ENCODE assay signal across 1 cellular context in the genomic region with DNA sequence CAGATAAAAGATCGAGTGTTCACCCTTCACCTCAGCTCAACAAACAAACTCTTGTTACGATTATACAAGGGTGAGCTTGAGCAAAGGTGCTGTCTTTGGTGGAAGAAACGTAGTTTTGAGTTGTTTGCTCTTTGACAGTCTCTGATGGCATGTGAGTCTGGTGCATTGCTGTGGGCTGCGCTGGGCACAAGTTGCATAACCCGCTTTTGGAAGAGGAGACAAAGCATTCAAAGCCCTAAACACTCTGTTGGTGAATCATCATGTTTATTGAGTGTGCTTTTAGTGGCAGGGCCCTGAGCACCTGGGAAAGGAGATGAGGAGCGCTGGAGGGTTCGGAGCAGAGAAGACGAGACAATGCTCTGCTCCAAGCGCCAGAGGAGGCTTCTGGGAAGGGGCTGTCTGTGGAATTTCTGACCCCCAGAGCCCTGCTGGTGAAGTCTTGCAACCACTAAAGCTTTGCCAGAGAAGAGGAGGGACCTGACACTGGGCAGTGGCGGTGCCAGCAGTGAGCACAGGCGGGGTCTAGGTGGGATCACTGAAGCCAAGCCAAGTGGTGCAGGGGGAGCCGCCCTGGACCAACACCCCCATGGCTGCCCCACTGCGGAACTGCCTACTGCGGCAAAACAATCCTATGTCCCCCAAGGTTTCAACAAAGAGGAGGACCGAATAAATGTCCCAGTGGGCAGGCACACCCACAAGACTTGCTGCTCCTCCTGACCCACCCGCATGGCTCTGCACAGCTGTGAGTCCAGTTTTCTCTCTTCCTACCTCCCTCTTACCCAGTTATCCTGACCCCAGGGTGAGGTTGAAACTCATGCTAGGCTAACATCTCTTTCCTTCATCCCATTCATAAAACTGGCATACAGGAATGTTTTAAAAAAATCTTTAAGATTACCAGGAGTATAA.
TF ChIP-seq lines count a peak whose summit lies in the region.

No MANE protein-coding gene starts in this region.

TF ChIP-seq in HepG2, 621 proteins besides CTCF, POLR2A, EP300 and RAD21 (continued from another document and continues in another):
- TF ChIP-seq, protein P1, sequence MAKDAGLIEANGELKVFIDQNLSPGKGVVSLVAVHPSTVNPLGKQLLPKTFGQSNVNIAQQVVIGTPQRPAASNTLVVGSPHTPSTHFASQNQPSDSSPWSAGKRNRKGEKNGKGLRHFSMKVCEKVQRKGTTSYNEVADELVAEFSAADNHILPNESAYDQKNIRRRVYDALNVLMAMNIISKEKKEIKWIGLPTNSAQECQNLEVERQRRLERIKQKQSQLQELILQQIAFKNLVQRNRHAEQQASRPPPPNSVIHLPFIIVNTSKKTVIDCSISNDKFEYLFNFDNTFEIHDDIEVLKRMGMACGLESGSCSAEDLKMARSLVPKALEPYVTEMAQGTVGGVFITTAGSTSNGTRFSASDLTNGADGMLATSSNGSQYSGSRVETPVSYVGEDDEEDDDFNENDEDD (CRISPR knock-in tag; IDR thresholded peaks at IDR 0.05; ENCODE audit: borderline replicate concordance) = no peak
- TF ChIP-seq JUN (CRISPR knock-in tag; IDR thresholded peaks at IDR 0.05) = no peak
- TF ChIP-seq, protein P2, sequence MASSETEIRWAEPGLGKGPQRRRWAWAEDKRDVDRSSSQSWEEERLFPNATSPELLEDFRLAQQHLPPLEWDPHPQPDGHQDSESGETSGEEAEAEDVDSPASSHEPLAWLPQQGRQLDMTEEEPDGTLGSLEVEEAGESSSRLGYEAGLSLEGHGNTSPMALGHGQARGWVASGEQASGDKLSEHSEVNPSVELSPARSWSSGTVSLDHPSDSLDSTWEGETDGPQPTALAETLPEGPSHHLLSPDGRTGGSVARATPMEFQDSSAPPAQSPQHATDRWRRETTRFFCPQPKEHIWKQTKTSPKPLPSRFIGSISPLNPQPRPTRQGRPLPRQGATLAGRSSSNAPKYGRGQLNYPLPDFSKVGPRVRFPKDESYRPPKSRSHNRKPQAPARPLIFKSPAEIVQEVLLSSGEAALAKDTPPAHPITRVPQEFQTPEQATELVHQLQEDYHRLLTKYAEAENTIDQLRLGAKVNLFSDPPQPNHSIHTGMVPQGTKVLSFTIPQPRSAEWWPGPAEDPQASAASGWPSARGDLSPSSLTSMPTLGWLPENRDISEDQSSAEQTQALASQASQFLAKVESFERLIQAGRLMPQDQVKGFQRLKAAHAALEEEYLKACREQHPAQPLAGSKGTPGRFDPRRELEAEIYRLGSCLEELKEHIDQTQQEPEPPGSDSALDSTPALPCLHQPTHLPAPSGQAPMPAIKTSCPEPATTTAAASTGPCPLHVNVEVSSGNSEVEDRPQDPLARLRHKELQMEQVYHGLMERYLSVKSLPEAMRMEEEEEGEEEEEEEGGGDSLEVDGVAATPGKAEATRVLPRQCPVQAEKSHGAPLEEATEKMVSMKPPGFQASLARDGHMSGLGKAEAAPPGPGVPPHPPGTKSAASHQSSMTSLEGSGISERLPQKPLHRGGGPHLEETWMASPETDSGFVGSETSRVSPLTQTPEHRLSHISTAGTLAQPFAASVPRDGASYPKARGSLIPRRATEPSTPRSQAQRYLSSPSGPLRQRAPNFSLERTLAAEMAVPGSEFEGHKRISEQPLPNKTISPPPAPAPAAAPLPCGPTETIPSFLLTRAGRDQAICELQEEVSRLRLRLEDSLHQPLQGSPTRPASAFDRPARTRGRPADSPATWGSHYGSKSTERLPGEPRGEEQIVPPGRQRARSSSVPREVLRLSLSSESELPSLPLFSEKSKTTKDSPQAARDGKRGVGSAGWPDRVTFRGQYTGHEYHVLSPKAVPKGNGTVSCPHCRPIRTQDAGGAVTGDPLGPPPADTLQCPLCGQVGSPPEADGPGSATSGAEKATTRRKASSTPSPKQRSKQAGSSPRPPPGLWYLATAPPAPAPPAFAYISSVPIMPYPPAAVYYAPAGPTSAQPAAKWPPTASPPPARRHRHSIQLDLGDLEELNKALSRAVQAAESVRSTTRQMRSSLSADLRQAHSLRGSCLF (CRISPR knock-in tag; IDR thresholded peaks at IDR 0.05; ENCODE audit: borderline replicate concordance) = no peak
- TF ChIP-seq, protein P3, sequence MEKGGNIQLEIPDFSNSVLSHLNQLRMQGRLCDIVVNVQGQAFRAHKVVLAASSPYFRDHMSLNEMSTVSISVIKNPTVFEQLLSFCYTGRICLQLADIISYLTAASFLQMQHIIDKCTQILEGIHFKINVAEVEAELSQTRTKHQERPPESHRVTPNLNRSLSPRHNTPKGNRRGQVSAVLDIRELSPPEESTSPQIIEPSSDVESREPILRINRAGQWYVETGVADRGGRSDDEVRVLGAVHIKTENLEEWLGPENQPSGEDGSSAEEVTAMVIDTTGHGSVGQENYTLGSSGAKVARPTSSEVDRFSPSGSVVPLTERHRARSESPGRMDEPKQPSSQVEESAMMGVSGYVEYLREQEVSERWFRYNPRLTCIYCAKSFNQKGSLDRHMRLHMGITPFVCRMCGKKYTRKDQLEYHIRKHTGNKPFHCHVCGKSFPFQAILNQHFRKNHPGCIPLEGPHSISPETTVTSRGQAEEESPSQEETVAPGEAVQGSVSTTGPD (CRISPR knock-in tag; IDR thresholded peaks at IDR 0.05) = no peak
- TF ChIP-seq IKZF1 (IDR thresholded peaks at IDR 0.05) = no peak
- no peak for TF ChIP-seq SIN3A (IDR thresholded peaks at IDR 0.05; ENCODE audit: borderline replicate concordance, low read depth, low read length)
- TF ChIP-seq, protein P4, sequence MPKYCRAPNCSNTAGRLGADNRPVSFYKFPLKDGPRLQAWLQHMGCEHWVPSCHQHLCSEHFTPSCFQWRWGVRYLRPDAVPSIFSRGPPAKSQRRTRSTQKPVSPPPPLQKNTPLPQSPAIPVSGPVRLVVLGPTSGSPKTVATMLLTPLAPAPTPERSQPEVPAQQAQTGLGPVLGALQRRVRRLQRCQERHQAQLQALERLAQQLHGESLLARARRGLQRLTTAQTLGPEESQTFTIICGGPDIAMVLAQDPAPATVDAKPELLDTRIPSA (CRISPR knock-in tag; IDR thresholded peaks at IDR 0.05; ENCODE audit: borderline replicate concordance) = no peak
- TF ChIP-seq ZBTB8A (CRISPR knock-in tag; IDR thresholded peaks at IDR 0.05; ENCODE audit: borderline replicate concordance, low read depth) = no peak
- no peak for TF ChIP-seq TOPORS (CRISPR knock-in tag; IDR thresholded peaks at IDR 0.05)
- TF ChIP-seq, protein P5, sequence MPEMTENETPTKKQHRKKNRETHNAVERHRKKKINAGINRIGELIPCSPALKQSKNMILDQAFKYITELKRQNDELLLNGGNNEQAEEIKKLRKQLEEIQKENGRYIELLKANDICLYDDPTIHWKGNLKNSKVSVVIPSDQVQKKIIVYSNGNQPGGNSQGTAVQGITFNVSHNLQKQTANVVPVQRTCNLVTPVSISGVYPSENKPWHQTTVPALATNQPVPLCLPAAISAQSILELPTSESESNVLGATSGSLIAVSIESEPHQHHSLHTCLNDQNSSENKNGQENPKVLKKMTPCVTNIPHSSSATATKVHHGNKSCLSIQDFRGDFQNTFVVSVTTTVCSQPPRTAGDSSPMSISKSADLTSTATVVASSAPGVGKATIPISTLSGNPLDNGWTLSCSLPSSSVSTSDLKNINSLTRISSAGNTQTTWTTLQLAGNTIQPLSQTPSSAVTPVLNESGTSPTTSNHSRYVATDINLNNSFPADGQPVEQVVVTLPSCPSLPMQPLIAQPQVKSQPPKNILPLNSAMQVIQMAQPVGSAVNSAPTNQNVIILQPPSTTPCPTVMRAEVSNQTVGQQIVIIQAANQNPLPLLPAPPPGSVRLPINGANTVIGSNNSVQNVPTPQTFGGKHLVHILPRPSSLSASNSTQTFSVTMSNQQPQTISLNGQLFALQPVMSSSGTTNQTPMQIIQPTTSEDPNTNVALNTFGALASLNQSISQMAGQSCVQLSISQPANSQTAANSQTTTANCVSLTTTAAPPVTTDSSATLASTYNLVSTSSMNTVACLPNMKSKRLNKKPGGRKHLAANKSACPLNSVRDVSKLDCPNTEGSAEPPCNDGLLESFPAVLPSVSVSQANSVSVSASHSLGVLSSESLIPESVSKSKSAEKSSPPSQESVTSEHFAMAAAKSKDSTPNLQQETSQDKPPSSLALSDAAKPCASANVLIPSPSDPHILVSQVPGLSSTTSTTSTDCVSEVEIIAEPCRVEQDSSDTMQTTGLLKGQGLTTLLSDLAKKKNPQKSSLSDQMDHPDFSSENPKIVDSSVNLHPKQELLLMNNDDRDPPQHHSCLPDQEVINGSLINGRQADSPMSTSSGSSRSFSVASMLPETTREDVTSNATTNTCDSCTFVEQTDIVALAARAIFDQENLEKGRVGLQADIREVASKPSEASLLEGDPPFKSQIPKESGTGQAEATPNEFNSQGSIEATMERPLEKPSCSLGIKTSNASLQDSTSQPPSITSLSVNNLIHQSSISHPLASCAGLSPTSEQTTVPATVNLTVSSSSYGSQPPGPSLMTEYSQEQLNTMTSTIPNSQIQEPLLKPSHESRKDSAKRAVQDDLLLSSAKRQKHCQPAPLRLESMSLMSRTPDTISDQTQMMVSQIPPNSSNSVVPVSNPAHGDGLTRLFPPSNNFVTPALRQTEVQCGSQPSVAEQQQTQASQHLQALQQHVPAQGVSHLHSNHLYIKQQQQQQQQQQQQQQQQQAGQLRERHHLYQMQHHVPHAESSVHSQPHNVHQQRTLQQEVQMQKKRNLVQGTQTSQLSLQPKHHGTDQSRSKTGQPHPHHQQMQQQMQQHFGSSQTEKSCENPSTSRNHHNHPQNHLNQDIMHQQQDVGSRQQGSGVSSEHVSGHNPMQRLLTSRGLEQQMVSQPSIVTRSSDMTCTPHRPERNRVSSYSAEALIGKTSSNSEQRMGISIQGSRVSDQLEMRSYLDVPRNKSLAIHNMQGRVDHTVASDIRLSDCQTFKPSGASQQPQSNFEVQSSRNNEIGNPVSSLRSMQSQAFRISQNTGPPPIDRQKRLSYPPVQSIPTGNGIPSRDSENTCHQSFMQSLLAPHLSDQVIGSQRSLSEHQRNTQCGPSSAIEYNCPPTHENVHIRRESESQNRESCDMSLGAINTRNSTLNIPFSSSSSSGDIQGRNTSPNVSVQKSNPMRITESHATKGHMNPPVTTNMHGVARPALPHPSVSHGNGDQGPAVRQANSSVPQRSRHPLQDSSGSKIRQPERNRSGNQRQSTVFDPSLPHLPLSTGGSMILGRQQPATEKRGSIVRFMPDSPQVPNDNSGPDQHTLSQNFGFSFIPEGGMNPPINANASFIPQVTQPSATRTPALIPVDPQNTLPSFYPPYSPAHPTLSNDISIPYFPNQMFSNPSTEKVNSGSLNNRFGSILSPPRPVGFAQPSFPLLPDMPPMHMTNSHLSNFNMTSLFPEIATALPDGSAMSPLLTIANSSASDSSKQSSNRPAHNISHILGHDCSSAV (CRISPR knock-in tag; IDR thresholded peaks at IDR 0.05; ENCODE audit: borderline replicate concordance) = no peak
- TF ChIP-seq, protein P6, sequence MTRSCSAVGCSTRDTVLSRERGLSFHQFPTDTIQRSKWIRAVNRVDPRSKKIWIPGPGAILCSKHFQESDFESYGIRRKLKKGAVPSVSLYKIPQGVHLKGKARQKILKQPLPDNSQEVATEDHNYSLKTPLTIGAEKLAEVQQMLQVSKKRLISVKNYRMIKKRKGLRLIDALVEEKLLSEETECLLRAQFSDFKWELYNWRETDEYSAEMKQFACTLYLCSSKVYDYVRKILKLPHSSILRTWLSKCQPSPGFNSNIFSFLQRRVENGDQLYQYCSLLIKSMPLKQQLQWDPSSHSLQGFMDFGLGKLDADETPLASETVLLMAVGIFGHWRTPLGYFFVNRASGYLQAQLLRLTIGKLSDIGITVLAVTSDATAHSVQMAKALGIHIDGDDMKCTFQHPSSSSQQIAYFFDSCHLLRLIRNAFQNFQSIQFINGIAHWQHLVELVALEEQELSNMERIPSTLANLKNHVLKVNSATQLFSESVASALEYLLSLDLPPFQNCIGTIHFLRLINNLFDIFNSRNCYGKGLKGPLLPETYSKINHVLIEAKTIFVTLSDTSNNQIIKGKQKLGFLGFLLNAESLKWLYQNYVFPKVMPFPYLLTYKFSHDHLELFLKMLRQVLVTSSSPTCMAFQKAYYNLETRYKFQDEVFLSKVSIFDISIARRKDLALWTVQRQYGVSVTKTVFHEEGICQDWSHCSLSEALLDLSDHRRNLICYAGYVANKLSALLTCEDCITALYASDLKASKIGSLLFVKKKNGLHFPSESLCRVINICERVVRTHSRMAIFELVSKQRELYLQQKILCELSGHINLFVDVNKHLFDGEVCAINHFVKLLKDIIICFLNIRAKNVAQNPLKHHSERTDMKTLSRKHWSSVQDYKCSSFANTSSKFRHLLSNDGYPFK (CRISPR knock-in tag; IDR thresholded peaks at IDR 0.05; ENCODE audit: borderline replicate concordance) = no peak
- TF ChIP-seq, protein P7, sequence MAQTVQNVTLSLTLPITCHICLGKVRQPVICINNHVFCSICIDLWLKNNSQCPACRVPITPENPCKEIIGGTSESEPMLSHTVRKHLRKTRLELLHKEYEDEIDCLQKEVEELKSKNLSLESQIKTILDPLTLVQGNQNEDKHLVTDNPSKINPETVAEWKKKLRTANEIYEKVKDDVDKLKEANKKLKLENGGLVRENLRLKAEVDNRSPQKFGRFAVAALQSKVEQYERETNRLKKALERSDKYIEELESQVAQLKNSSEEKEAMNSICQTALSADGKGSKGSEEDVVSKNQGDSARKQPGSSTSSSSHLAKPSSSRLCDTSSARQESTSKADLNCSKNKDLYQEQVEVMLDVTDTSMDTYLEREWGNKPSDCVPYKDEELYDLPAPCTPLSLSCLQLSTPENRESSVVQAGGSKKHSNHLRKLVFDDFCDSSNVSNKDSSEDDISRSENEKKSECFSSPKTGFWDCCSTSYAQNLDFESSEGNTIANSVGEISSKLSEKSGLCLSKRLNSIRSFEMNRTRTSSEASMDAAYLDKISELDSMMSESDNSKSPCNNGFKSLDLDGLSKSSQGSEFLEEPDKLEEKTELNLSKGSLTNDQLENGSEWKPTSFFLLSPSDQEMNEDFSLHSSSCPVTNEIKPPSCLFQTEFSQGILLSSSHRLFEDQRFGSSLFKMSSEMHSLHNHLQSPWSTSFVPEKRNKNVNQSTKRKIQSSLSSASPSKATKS (CRISPR knock-in tag; IDR thresholded peaks at IDR 0.05) = no peak
- peak; percentile 26; the same call in 1 of the 2 replicates for TF ChIP-seq ZNF7 (CRISPR knock-in tag; IDR thresholded peaks at IDR 0.05)
- TF ChIP-seq ZKSCAN8 (CRISPR knock-in tag; IDR thresholded peaks at IDR 0.05; ENCODE audit: borderline replicate concordance) = peak; percentile 83; the same call in 1 of the 2 replicates
- no peak for TF ChIP-seq FOXM1 (CRISPR knock-in tag; IDR thresholded peaks at IDR 0.05)
- TF ChIP-seq, protein P8, sequence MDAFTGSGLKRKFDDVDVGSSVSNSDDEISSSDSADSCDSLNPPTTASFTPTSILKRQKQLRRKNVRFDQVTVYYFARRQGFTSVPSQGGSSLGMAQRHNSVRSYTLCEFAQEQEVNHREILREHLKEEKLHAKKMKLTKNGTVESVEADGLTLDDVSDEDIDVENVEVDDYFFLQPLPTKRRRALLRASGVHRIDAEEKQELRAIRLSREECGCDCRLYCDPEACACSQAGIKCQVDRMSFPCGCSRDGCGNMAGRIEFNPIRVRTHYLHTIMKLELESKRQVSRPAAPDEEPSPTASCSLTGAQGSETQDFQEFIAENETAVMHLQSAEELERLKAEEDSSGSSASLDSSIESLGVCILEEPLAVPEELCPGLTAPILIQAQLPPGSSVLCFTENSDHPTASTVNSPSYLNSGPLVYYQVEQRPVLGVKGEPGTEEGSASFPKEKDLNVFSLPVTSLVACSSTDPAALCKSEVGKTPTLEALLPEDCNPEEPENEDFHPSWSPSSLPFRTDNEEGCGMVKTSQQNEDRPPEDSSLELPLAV (CRISPR knock-in tag; conservative IDR thresholded peaks at IDR 0.05; ENCODE audit: low read depth) = no peak
- TF ChIP-seq, protein P9, sequence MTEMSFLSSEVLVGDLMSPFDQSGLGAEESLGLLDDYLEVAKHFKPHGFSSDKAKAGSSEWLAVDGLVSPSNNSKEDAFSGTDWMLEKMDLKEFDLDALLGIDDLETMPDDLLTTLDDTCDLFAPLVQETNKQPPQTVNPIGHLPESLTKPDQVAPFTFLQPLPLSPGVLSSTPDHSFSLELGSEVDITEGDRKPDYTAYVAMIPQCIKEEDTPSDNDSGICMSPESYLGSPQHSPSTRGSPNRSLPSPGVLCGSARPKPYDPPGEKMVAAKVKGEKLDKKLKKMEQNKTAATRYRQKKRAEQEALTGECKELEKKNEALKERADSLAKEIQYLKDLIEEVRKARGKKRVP (CRISPR knock-in tag; IDR thresholded peaks at IDR 0.05) = 0 out of 4 replicates have a peak, but pooled peaks of 1 of the 2 experiments have one; percentile 47
- no peak for TF ChIP-seq MIXL1 (CRISPR knock-in tag; IDR thresholded peaks at IDR 0.05)
